Comparison of ENCODE assay signal across 1 cellular context in the genomic region with DNA sequence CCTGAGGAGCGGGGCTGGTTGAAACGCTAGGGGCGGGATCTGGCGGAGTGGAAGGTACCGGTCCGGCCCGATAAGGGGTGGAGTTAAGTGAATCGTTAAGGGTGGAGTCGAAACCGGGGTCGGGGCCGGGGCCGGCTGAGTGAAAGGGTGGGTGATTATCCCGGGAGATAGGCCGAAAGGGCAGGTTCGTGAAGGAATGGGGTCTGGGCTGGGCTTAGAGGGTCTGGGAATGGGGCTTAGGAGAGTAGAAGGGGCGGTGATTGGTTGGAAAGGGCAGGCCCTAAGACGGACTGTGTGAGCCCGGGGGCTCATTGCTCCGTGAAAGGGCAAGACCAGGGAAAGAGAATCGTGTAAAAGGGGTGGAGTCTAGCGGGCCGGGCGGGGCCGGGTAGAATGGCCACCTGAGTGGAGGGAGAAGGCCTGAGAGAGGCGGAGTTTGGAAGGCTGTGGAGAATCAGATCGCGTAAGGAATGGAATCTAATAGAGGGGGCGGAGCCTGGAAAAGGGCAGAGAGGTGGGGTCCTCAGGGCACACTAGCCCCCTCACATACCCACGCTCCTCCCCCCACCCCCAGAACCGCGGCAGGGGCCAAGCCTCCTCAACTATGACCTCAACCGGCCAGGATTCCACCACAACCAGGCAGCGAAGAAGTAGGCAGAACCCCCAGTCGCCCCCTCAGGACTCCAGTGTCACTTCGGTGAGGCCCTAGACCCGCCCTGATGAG.
TF ChIP-seq lines count a peak whose summit lies in the region.

No MANE protein-coding gene starts in this region.

TF ChIP-seq in IMR-90, 13 proteins besides CTCF, POLR2A, EP300 and RAD21:
- TF ChIP-seq NFE2L2 (IDR thresholded peaks at IDR 0.05; ENCODE audit: low read depth, low read length) (no peak), BHLHE40 (IDR thresholded peaks at IDR 0.05; ENCODE audit: low read depth, low read length) (no peak), MAFK (IDR thresholded peaks at IDR 0.05; ENCODE audit: low read depth, low read length) (no peak), CEBPB (IDR thresholded peaks at IDR 0.05; ENCODE audit: low read depth, low read length) (no peak), RFX5 (IDR thresholded peaks at IDR 0.05; ENCODE audit: low read depth, low read length) (no peak), MXI1 (IDR thresholded peaks at IDR 0.05; ENCODE audit: borderline replicate concordance, low read depth, low read length) (no peak), MAZ (IDR thresholded peaks at IDR 0.05; ENCODE audit: borderline replicate concordance, low read depth, low read length) (no peak), CHD1 (IDR thresholded peaks at IDR 0.05; ENCODE audit: low read depth, low read length) (no peak), RCOR1 (IDR thresholded peaks at IDR 0.05; ENCODE audit: insufficient replicate concordance, low read length) (no peak), SMC3 (IDR thresholded peaks at IDR 0.05; ENCODE audit: low read depth, low read length) (no peak), FOS (IDR thresholded peaks at IDR 0.05; ENCODE audit: low read depth, low read length) (no peak)
- TF ChIP-seq, protein P1, sequence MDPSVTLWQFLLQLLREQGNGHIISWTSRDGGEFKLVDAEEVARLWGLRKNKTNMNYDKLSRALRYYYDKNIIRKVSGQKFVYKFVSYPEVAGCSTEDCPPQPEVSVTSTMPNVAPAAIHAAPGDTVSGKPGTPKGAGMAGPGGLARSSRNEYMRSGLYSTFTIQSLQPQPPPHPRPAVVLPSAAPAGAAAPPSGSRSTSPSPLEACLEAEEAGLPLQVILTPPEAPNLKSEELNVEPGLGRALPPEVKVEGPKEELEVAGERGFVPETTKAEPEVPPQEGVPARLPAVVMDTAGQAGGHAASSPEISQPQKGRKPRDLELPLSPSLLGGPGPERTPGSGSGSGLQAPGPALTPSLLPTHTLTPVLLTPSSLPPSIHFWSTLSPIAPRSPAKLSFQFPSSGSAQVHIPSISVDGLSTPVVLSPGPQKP (IDR thresholded peaks at IDR 0.05; ENCODE audit: borderline replicate concordance, low read depth, low read length) = no peak
- TF ChIP-seq, protein P2, sequence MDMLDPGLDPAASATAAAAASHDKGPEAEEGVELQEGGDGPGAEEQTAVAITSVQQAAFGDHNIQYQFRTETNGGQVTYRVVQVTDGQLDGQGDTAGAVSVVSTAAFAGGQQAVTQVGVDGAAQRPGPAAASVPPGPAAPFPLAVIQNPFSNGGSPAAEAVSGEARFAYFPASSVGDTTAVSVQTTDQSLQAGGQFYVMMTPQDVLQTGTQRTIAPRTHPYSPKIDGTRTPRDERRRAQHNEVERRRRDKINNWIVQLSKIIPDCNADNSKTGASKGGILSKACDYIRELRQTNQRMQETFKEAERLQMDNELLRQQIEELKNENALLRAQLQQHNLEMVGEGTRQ (IDR thresholded peaks at IDR 0.05; ENCODE audit: low read depth, low read length) = no peak
